In genomic region chr6:34684364-34684763, GRCh38 we compare ENCODE assay signal across 17 cellular contexts.
"Had no signal": no experiment of that assay in that cellular context is flagged by ENCODE, and none has a peak within 500 bp of the region (broad histone marks: within the 10 kb centered on the region; RNA-seq: fewer than 3 reads in every experiment).

No MANE protein-coding gene starts in this region.

- H3K27me3 Mint-ChIP-seq: activated B cell treated with CpG ODN at 0.5 μM for 24 hours; activated CD8-positive, alpha-beta T cell treated with anti-CD3 and anti-CD28 coated beads for 36 hours had no signal

- H3K27me3 ChIP-seq: esophagus squamous epithelium, right atrium auricular region had no signal

- H3K4me3 Mint-ChIP-seq: activated B cell treated with CpG ODN at 0.5 μM for 24 hours; activated CD8-positive, alpha-beta T cell treated with anti-CD3 and anti-CD28 coated beads for 36 hours; activated naive CD4-positive, alpha-beta T cell treated with anti-CD3 and anti-CD28 coated beads for 36 hours; natural killer cell; T-helper 2 cell treated with Interferon-gamma antibody and Interleukin-4, amounts not matched to agents 5 μg/mL and 100 μg/mL, for 36 hours had no signal

- H3K9me3 Mint-ChIP-seq: activated B cell treated with CpG ODN at 0.5 μM for 24 hours; activated CD8-positive, alpha-beta T cell treated with anti-CD3 and anti-CD28 coated beads for 36 hours; activated naive CD4-positive, alpha-beta T cell treated with anti-CD3 and anti-CD28 coated beads for 36 hours; natural killer cell; T-helper 2 cell treated with Interferon-gamma antibody and Interleukin-4, amounts not matched to agents 5 μg/mL and 100 μg/mL, for 36 hours had no signal

- DNase-seq: activated B cell treated with CpG ODN at 0.5 μM for 24 hours; activated CD4-positive, alpha-beta T cell treated with anti-CD3 and anti-CD28 coated beads for 48 hours; activated CD8-positive, alpha-beta memory T cell treated with anti-CD3 and anti-CD28 coated beads, Interleukin-2, amount 50 U/mL, for 4 hours; activated CD8-positive, alpha-beta T cell treated with anti-CD3 and anti-CD28 coated beads for 36 hours; activated naive CD4-positive, alpha-beta T cell treated with anti-CD3 and anti-CD28 coated beads for 36 hours; esophagus squamous epithelium; hippocampal formation; natural killer cell; posterior cingulate gyrus; stimulated activated CD4-positive, alpha-beta T cell treated with anti-CD3 and anti-CD28 coated beads, Interleukin-15, amount 100 ng/mL, for 24 hours; stimulated activated CD4-positive, alpha-beta T cell treated with anti-CD3 and anti-CD28 coated beads, Interleukin-4, amount 100 ng/mL, for 24 hours; stimulated activated naive CD4-positive, alpha-beta T cell treated with Interleukin-2 at 50 U/mL for 16 hours; trophoblast cell had no signal

- H3K9me3 ChIP-seq: esophagus squamous epithelium, right atrium auricular region had no signal

- H3K27ac Mint-ChIP-seq: activated B cell treated with CpG ODN at 0.5 μM for 24 hours; activated CD8-positive, alpha-beta T cell treated with anti-CD3 and anti-CD28 coated beads for 36 hours; activated naive CD4-positive, alpha-beta T cell treated with anti-CD3 and anti-CD28 coated beads for 36 hours; natural killer cell; T-helper 2 cell treated with Interferon-gamma antibody and Interleukin-4, amounts not matched to agents 5 μg/mL and 100 μg/mL, for 36 hours had no signal

- ATAC-seq: activated CD8-positive, alpha-beta T cell treated with anti-CD3 and anti-CD28 coated beads for 36 hours; left lobe of liver; natural killer cell had no signal

- H3K27ac ChIP-seq: esophagus squamous epithelium, right atrium auricular region, skin epidermis had no signal

- H3K4me3 ChIP-seq: esophagus squamous epithelium, right atrium auricular region, skin epidermis had no signal

- H3K36me3 ChIP-seq: esophagus squamous epithelium had no signal

- H3K36me3 Mint-ChIP-seq: natural killer cell had no signal
